In genomic region chr14:73777420-73777819, GRCh38 we compare ENCODE assay signal across 1 cellular context.
TF ChIP-seq lines count a peak whose summit lies in the region.

No MANE protein-coding gene starts in this region.

TF ChIP-seq in WTC11, 78 proteins besides CTCF, POLR2A, EP300 and RAD21 (continued from another document):
- TF ChIP-seq AFF4 (CRISPR knock-in tag; IDR thresholded peaks at IDR 0.05; ENCODE audit: borderline replicate concordance) (no peak), PREB (CRISPR knock-in tag; IDR thresholded peaks at IDR 0.05; ENCODE audit: borderline replicate concordance) (no peak), KAT7 (CRISPR knock-in tag; IDR thresholded peaks at IDR 0.05; ENCODE audit: borderline replicate concordance) (no peak), NFYB (CRISPR knock-in tag; conservative IDR thresholded peaks at IDR 0.05; ENCODE audit: low read depth) (no peak)
